16 cellular contexts compared by ENCODE assay signal in the genomic region with DNA sequence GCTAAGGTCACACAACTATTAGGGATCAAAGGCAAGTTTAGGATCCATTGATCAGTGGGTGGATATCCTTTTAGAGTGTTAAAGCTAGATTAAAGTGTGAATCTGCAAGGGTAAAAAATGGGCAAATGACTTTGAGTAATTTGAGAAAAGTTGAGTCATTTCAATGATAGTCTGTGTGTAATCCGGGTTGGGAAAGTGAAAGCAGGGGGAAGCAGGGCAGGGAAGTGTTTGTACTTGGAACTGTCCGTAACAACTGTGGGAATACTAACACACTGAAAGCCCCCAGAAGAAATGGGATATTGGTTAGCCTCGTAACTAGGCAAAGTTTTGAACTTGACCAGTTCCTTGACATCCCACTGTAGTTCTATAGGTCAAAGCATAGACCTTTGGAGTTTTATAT.
DNase-seq lines count a peak whose midpoint lies in the region; ATAC-seq, FAIRE-seq and TF ChIP-seq lines count a peak whose summit lies in the region.
"Had no signal": no experiment of that assay in that cellular context is flagged by ENCODE, and none has a peak within 500 bp of the region (broad histone marks: within the 10 kb centered on the region; RNA-seq: fewer than 3 reads in every experiment).

No MANE protein-coding gene starts in this region.

- no peaks in the 10 kb centered on the region for H3K9me3 ChIP-seq in RWPE2 (ENCODE audit: severe bottlenecking)
- H3K9me3 ChIP-seq: BLaER1 treated with 17β-estradiol and CSF1 and Interleukin-3, amounts not matched to agents 10 nM and 100 nM had no signal

- H3K79me2 ChIP-seq in ACC112 (ENCODE audit: control insufficient read depth, insufficient read depth, low read length, unreplicated experiment), result no peaks in the 10 kb centered on the region

- no peak overlapping the region for H2AFZ ChIP-seq in ACC112 (ENCODE audit: low read length, unreplicated experiment)
- H2AFZ ChIP-seq: GM23248 had no signal

- FAIRE-seq in urothelium cell line (lab: Jason Lieb, UNC), result no peak
- FAIRE-seq: GM12878 had no signal

- H3K36me3 ChIP-seq in ACC112 (ENCODE audit: insufficient read depth, low read length), result no peaks in the 10 kb centered on the region
- no peaks in the 10 kb centered on the region for H3K36me3 ChIP-seq in RWPE2 (ENCODE audit: low read depth)
- H3K36me3 ChIP-seq: BLaER1 treated with 17β-estradiol and CSF1 and Interleukin-3, amounts not matched to agents 10 nM and 100 nM had no signal

- H3K4me1 ChIP-seq in ACC112 (ENCODE audit: control insufficient read depth, insufficient read depth, low read length, unreplicated experiment), result no peaks in the 10 kb centered on the region
- H3K4me1 ChIP-seq in RWPE2 (ENCODE audit: insufficient read depth, poor library complexity, severe bottlenecking), result no peaks in the 10 kb centered on the region
- H3K4me1 ChIP-seq: BLaER1 treated with 17β-estradiol and CSF1 and Interleukin-3, amounts not matched to agents 10 nM and 100 nM had no signal

- H3K27ac ChIP-seq in ACC112 (ENCODE audit: low read depth, low read length) (no peak overlapping the region), RWPE2 (ENCODE audit: poor library complexity, severe bottlenecking) (no peak overlapping the region)
- H3K27ac ChIP-seq: 22Rv1; BLaER1 treated with 17β-estradiol and CSF1 and Interleukin-3, amounts not matched to agents 10 nM and 100 nM; GM23248 had no signal

- no peak for TF ChIP-seq CTCF in RWPE2 (IDR thresholded peaks at IDR 0.05; ENCODE audit: poor library complexity, severe bottlenecking)

- H3K4me3 ChIP-seq in ACC112 (ENCODE audit: low read depth, low read length), result peak overlapping the region; percentile 49; the same call in 1 of the 2 replicates
- no peak overlapping the region for H3K4me3 ChIP-seq in RWPE2 (ENCODE audit: severe bottlenecking)
- H3K4me3 ChIP-seq: BLaER1 treated with 17β-estradiol and CSF1 and Interleukin-3, amounts not matched to agents 10 nM and 100 nM; GM12878; GM23248 had no signal

- ATAC-seq in RWPE2 (ENCODE audit: low read depth), result peak; percentile 23; the same call in 1 of the 3 replicates
- no peak for ATAC-seq in HG02588 (IDR thresholded peaks at IDR 0.05; ENCODE audit: unreplicated experiment)
- ATAC-seq: GM12878 had no signal

- DNase-seq in HS-27A (ENCODE audit: low read depth) (peak; percentile 3), RWPE2 (ENCODE audit: low spot score) (no peak), iris pigment epithelial cell (ENCODE audit: low read depth) (peak; percentile 0), SW480 (ENCODE audit: low spot score) (no peak), urothelium cell line (ENCODE audit: low spot score) (no peak), GM19238 (ENCODE audit: insufficient read length, low spot score) (no peak)
- DNase-seq: Calu3; CD4-positive, CD25-positive, alpha-beta regulatory T cell; DMS 273 treated with DMSO at 0.1 percent for 48 hours; GM23248; H9 had no signal

- H3K27me3 ChIP-seq in ACC112 (ENCODE audit: insufficient read depth, low read length) (no peaks in the 10 kb centered on the region), RWPE2 (ENCODE audit: insufficient read depth, poor library complexity, severe bottlenecking) (no peaks in the 10 kb centered on the region)
- H3K27me3 ChIP-seq: BLaER1 treated with 17β-estradiol and CSF1 and Interleukin-3, amounts not matched to agents 10 nM and 100 nM had no signal

Comparison
In these comparisons a context has a peak if more than half of its experiments do, and no peak if none do; other contexts are left out.
1. DNase-seq: peak in HS-27A (single experiment) and iris pigment epithelial cell (single experiment); none in RWPE2 (single experiment), SW480 (single experiment), urothelium cell line (single experiment) and GM19238 (single experiment).